1 cellular context compared by ENCODE assay signal in genomic region chr3:159528251-159528895, GRCh38.
TF ChIP-seq lines count a peak whose summit lies in the region.

No MANE protein-coding gene starts in this region.

TF ChIP-seq in GM23338, 12 proteins besides CTCF, POLR2A, EP300 and RAD21 (continued from another document):
- TF ChIP-seq, protein P1, sequence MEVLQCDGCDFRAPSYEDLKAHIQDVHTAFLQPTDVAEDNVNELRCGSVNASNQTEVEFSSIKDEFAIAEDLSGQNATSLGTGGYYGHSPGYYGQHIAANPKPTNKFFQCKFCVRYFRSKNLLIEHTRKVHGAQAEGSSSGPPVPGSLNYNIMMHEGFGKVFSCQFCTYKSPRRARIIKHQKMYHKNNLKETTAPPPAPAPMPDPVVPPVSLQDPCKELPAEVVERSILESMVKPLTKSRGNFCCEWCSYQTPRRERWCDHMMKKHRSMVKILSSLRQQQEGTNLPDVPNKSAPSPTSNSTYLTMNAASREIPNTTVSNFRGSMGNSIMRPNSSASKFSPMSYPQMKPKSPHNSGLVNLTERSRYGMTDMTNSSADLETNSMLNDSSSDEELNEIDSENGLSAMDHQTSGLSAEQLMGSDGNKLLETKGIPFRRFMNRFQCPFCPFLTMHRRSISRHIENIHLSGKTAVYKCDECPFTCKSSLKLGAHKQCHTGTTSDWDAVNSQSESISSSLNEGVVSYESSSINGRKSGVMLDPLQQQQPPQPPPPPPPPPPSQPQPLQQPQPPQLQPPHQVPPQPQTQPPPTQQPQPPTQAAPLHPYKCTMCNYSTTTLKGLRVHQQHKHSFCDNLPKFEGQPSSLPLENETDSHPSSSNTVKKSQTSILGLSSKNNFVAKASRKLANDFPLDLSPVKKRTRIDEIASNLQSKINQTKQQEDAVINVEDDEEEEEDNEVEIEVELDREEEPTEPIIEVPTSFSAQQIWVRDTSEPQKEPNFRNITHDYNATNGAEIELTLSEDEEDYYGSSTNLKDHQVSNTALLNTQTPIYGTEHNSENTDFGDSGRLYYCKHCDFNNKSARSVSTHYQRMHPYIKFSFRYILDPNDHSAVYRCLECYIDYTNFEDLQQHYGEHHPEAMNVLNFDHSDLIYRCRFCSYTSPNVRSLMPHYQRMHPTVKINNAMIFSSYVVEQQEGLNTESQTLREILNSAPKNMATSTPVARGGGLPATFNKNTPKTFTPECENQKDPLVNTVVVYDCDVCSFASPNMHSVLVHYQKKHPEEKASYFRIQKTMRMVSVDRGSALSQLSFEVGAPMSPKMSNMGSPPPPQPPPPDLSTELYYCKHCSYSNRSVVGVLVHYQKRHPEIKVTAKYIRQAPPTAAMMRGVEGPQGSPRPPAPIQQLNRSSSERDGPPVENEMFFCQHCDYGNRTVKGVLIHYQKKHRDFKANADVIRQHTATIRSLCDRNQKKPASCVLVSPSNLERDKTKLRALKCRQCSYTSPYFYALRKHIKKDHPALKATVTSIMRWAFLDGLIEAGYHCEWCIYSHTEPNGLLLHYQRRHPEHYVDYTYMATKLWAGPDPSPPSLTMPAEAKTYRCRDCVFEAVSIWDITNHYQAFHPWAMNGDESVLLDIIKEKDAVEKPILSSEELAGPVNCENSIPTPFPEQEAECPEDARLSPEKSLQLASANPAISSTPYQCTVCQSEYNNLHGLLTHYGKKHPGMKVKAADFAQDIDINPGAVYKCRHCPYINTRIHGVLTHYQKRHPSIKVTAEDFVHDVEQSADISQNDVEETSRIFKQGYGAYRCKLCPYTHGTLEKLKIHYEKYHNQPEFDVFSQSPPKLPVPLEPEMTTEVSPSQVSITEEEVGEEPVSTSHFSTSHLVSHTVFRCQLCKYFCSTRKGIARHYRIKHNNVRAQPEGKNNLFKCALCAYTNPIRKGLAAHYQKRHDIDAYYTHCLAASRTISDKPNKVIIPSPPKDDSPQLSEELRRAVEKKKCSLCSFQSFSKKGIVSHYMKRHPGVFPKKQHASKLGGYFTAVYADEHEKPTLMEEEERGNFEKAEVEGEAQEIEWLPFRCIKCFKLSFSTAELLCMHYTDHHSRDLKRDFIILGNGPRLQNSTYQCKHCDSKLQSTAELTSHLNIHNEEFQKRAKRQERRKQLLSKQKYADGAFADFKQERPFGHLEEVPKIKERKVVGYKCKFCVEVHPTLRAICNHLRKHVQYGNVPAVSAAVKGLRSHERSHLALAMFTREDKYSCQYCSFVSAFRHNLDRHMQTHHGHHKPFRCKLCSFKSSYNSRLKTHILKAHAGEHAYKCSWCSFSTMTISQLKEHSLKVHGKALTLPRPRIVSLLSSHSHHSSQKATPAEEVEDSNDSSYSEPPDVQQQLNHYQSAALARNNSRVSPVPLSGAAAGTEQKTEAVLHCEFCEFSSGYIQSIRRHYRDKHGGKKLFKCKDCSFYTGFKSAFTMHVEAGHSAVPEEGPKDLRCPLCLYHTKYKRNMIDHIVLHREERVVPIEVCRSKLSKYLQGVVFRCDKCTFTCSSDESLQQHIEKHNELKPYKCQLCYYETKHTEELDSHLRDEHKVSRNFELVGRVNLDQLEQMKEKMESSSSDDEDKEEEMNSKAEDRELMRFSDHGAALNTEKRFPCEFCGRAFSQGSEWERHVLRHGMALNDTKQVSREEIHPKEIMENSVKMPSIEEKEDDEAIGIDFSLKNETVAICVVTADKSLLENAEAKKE (CRISPR knock-in tag; IDR thresholded peaks at IDR 0.05), result no peak
TF ChIP-seq in GM23338: peak in this region for 0.
